In the genomic region with DNA sequence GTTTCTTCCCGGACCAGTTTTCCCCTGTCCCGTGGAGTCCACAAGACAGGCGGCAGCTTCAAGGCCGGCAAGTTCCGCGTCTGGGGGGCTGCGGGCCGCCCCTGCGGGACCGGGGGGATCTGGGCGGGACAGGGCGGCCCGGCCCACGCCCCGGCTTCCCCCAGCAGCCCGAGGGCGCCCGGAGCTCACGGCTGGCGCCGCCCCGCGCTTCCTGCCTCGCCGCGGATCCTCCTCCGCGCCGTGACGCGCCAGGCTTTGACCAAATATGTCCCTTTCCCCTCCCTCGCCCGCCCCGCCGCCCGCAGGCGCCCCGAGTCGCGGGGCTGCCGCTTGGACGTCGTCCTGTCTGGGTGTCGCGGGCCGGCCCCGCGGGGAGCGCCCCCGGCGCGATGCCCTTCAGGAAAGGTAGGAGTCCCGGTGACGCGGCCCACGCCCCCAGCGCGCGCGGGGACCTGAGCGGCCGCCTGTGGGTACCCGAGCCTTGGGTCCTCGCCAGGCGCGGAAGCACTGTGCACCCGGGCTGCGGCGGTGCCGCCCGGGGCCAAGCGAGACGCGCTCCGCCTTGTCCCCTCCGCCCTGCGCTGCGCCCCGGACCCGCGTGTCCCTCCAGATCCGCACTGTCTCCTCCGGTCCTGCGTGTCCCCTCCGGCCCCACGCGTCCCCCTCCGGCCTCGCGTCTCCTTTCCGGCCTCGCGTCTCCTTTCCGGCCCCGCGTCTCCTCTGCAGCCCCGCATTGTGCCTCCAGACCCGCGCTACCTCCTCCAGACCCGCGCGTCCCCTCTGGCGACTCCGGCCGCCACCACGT, we compare ENCODE assay signal across 8 cellular contexts. TPM values are rescaled to one million over a fixed set of nuclear protein-coding genes. Genes with fewer than 3 reads are reported as not detected.
DNase-seq lines count a peak whose midpoint lies in the region; TF ChIP-seq lines count a peak whose summit lies in the region.

No MANE protein-coding gene starts in this region.

- H3K4me3 ChIP-seq in GM23248 (peak overlapping the region; percentile 84), Karpas-422 (ENCODE audit: low read length) (peak overlapping the region; percentile 73), ascending aorta (peak overlapping the region; percentile 88 to 92), hepatocyte (peak overlapping the region; percentile 86), retinal pigment epithelial cell (ENCODE audit: low read length) (peak overlapping the region; percentile 66)

- peak overlapping the region; percentile 84 for H2AFZ ChIP-seq in GM23248
- H2AFZ ChIP-seq in Karpas-422 (ENCODE audit: low read length): peak overlapping the region; percentile 93
- H2AFZ ChIP-seq in hepatocyte: peak overlapping the region; percentile 79

- H3K27me3 ChIP-seq in GM23248 (replicated peaks; ENCODE audit: insufficient read depth) (no peaks in the 10 kb centered on the region), Karpas-422 (ENCODE audit: low read length) (no peaks in the 10 kb centered on the region), ascending aorta (no peaks in the 10 kb centered on the region), hepatocyte (no peaks in the 10 kb centered on the region)

- H3K4me1 ChIP-seq in GM23248 (ENCODE audit: insufficient read depth): peaks cover 13% of the 10 kb centered on the region
- H3K4me1 ChIP-seq in Karpas-422 (ENCODE audit: low read length): peaks cover 31% of the 10 kb centered on the region
- peaks cover 6 to 16% of the 10 kb centered on the region in 2 donors for H3K4me1 ChIP-seq in ascending aorta
- peaks cover 14% of the 10 kb centered on the region for H3K4me1 ChIP-seq in hepatocyte (ENCODE audit: insufficient read depth)

- H3K9ac ChIP-seq in GM23248: peak overlapping the region; percentile 86
- peak overlapping the region; percentile 82 for H3K9ac ChIP-seq in Karpas-422 (ENCODE audit: low read length)

- H3K79me2 ChIP-seq in GM23248 (ENCODE audit: insufficient read depth) (no peaks in the 10 kb centered on the region), Karpas-422 (ENCODE audit: low read length) (no peaks in the 10 kb centered on the region), hepatocyte (no peaks in the 10 kb centered on the region)

- intact Hi-C loops in ascending aorta (cut with DNase I): loop anchor here (1.0 to 2.0 kb wide), 2 partner anchors 20 to 57 kb away; a partner anchor contains a TSS

- WGBS in GM23248 (ENCODE audit: low coverage in 1 of 2, low lambda C conversion rate in 2 of 2, missing lambda C conversion rate in 2 of 2), 2 experiments: 1% methylated on average over 57 to 72 of the region's 106 CpGs
- 4% methylated on average over 35 of the region's 106 CpGs for WGBS in hepatocyte (ENCODE audit: low lambda C conversion rate, missing lambda C conversion rate)

- TF ChIP-seq CTCF in ascending aorta (IDR thresholded peaks at IDR 0.05): no peak
- TF ChIP-seq CTCF in hepatocyte (IDR thresholded peaks at IDR 0.05; ENCODE audit: poor library complexity): no peak
- no peak for TF ChIP-seq CTCF in retinal pigment epithelial cell (conservative IDR thresholded peaks at IDR 0.05; ENCODE audit: low read depth, low read length)

- peak overlapping the region; percentile 29 for H3K27ac ChIP-seq in GM23248
- no peak overlapping the region for H3K27ac ChIP-seq in Karpas-422 (ENCODE audit: low read length)
- H3K27ac ChIP-seq in ascending aorta: peak overlapping the region; percentile 87 to 95
- peak overlapping the region; percentile 39 for H3K27ac ChIP-seq in hepatocyte

- H4K20me1 ChIP-seq in GM23248 (ENCODE audit: insufficient read depth): no peaks in the 10 kb centered on the region
- no peaks in the 10 kb centered on the region; the same call in none of the 2 replicates for H4K20me1 ChIP-seq in Karpas-422 (ENCODE audit: insufficient read depth, low read depth, low read length)
- H4K20me1 ChIP-seq in hepatocyte (ENCODE audit: insufficient read depth, poor library complexity, severe bottlenecking): no peaks in the 10 kb centered on the region

- peak; percentile 86 for DNase-seq in GDM1 (lab: John Stamatoyannopoulos, UW)
- peak; percentile 92 for DNase-seq in GM23248
- DNase-seq in Karpas-422: peak; percentile 94
- peak; percentile 86 for DNase-seq in T-helper 22 cell (ENCODE audit: low read depth)
- peak; percentile 76 to 97 for DNase-seq in ascending aorta (ENCODE audit: low spot score in 2 of 2)
- DNase-seq in hepatocyte (ENCODE audit: low spot score): peak; percentile 88
- no peak for DNase-seq in retinal pigment epithelial cell (ENCODE audit: low read depth)
- DNase-seq in NCI-H524 treated with DMSO at 0.1 percent for 48 hours (lab: John Stamatoyannopoulos, UW): no peak

- H3K36me3 ChIP-seq in GM23248 (ENCODE audit: low read depth) (no peaks in the 10 kb centered on the region), Karpas-422 (ENCODE audit: insufficient read depth, low read length) (no peaks in the 10 kb centered on the region), ascending aorta (no peaks in the 10 kb centered on the region), hepatocyte (replicated peaks; ENCODE audit: insufficient read depth, low read depth) (no peaks in the 10 kb centered on the region)

- no peaks in the 10 kb centered on the region for H3K9me3 ChIP-seq in GM23248 (ENCODE audit: low read depth)
- no peaks in the 10 kb centered on the region for H3K9me3 ChIP-seq in Karpas-422 (ENCODE audit: low read length)
- H3K9me3 ChIP-seq in ascending aorta: no peaks in the 10 kb centered on the region
- H3K9me3 ChIP-seq in hepatocyte (ENCODE audit: low read depth): no peaks in the 10 kb centered on the region

- H3K9me2 ChIP-seq in GM23248 (ENCODE audit: insufficient read depth): no peaks in the 10 kb centered on the region
- no peaks in the 10 kb centered on the region for H3K9me2 ChIP-seq in Karpas-422 (replicated peaks; ENCODE audit: insufficient read depth, low read length)
- H3K9me2 ChIP-seq in hepatocyte (replicated peaks; ENCODE audit: insufficient read depth): no peaks in the 10 kb centered on the region

- in situ Hi-C loops in GM23248 (cut with MboI): no loop called here

- peaks cover 25% of the 10 kb centered on the region for H3F3A ChIP-seq in GM23248 (ENCODE audit: insufficient read depth)

- H3K4me2 ChIP-seq in GM23248 (ENCODE audit: unreplicated experiment) (peak overlapping the region; percentile 78), Karpas-422 (ENCODE audit: low read depth, low read length, poor library complexity, severe bottlenecking) (peak overlapping the region; percentile 96), hepatocyte (peak overlapping the region; percentile 98)

RNA-seq across cellular contexts. Expression of a gene that starts 56.0 kb away (rescaled TPM):
- 24.1 and 35.7 TPM in 2 replicates for total RNA-seq in GM23248 (2014; rRNA removed; shearing (Covaris generic))
- polyA plus RNA-seq in GM23248 (2016; fragmentation: Nextera tagmentation; extraction: Ambion mirVana): 84.2 and 99.9 TPM in 2 replicates
- 72.5 and 96.5 TPM in 2 replicates for total RNA-seq in Karpas-422 (2014; rRNA removed; shearing (Covaris generic); ENCODE audit: low replicate concordance)
- 22.7 TPM for total RNA-seq in ascending aorta
- 35.6 and 46.7 TPM in 2 replicates for total RNA-seq in hepatocyte
- 112 and 126 TPM in 2 replicates for polyA plus RNA-seq in hepatocyte

RNA-seq across cellular contexts. Expression of a gene that starts 57.9 kb away (rescaled TPM):
- 14.5 and 23.6 TPM in 2 replicates for total RNA-seq in GM23248 (2014; rRNA removed; shearing (Covaris generic))
- polyA plus RNA-seq in GM23248 (2016; fragmentation: Nextera tagmentation; extraction: Ambion mirVana) (23.5 and 23.7 TPM in 2 replicates), hepatocyte (26.2 and 35.2 TPM in 2 replicates)
- 43.6 and 61.2 TPM in 2 replicates for total RNA-seq in Karpas-422 (2014; rRNA removed; shearing (Covaris generic); ENCODE audit: low replicate concordance)
- total RNA-seq in ascending aorta (68.0 TPM), hepatocyte (15.4 and 21.6 TPM in 2 replicates)

Comparison
In these comparisons a context has a peak if more than half of its experiments do, and no peak if none do; other contexts are left out.
1. DNase-seq: peak in GDM1 (single experiment), GM23248 (single experiment), Karpas-422 (single experiment), T-helper 22 cell (single experiment), ascending aorta (2 of 2) and hepatocyte (single experiment); none in retinal pigment epithelial cell (single experiment) and NCI-H524 treated with DMSO at 0.1 percent for 48 hours (single experiment).
2. Peak in every context shown above with its lines, with median percentiles within 50 percentile points of each other: H2AFZ ChIP-seq, H3K4me2 ChIP-seq and H3K4me3 ChIP-seq.